ENCODE assay signal across 8 cellular contexts in the genomic region with DNA sequence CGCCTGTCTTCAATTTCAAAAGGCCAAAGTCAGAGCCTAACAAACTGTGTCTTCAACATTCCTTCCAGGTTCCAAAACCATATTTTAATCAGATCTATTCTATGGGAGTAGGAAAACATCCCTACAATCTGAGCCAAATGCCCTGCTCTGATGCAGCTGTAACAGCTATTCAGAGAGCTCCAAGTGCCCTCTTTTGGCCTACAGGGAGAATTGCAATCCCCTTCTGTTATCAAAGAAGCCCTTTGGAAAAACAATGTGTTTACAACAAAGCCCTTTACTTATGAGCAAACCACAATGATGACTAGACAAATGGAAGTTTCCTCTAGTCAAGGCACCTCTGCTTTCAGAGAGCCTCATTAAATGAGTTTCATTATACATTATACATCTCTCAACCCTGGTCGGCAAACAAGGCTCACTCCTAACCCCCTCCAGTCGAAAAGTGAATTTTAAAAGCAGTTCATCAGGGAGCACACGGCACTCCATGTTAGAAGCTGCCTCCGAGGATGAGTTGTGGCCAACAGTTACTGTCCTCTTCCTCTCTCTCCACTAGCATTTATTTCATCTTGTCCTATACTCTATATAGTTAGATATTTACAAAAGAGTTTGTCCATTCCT. TPM values are rescaled to one million over a fixed set of nuclear protein-coding genes. Genes with fewer than 3 reads are reported as not detected.
DNase-seq lines count a peak whose midpoint lies in the region; TF ChIP-seq lines count a peak whose summit lies in the region.

No MANE protein-coding gene starts in this region.

- H3K36me3 ChIP-seq in fibroblast of lung (ENCODE audit: control insufficient read depth, insufficient read depth, low read length), result no peaks in the 10 kb centered on the region
- H3K36me3 ChIP-seq in osteoblast (ENCODE audit: insufficient read depth, low read length), result no peaks in the 10 kb centered on the region

- no peak overlapping the region for H3K27ac ChIP-seq in fibroblast of lung (ENCODE audit: insufficient read depth, low read length)
- no peak overlapping the region for H3K27ac ChIP-seq in osteoblast (ENCODE audit: low read depth, low read length)

- H3K4me2 ChIP-seq in fibroblast of lung (ENCODE audit: extremely low read depth, insufficient read depth, low read length) (no peak overlapping the region), osteoblast (ENCODE audit: insufficient read depth, low read length) (peak overlapping the region; percentile 47)

- TF ChIP-seq CTCF in fibroblast of lung (conservative IDR thresholded peaks at IDR 0.05 in 1 of 2, IDR thresholded peaks at IDR 0.05 in 1 of 2; ENCODE audit: low read depth in 1 of 2, low read length in 2 of 2) (peak; percentile 95 to 96), osteoblast (IDR thresholded peaks at IDR 0.05; ENCODE audit: extremely low read depth, low read depth, low read length) (peak; percentile 89)

- DNase-seq in SIG-M5 treated with dmso at 0.1 percent for 504 hours (lab: John Stamatoyannopoulos, UW; ENCODE audit: unreplicated experiment) (peak; percentile 47), SIG-M5 (lab: John Stamatoyannopoulos, UW) (no peak), HT1080 (ENCODE audit: low read depth) (peak; percentile 64), SHP77 treated with DMSO at 0.1 percent for 48 hours (lab: John Stamatoyannopoulos, UW) (peak; percentile 56), fibroblast of lung (ENCODE audit: low read depth in 2 of 2) (peak; percentile 47 to 61), osteoblast (ENCODE audit: insufficient read length, low spot score, missing footprints) (peak; percentile 68), activated gamma-delta T cell treated with Interleukin-2 at 50 U/mL for 16 hours (no peak)
- DNase-seq in stimulated activated CD4-positive, alpha-beta T cell treated with anti-CD3 and anti-CD28 coated beads, Interleukin-4, amount 100 ng/mL, for 4 hours, result no peak

- no peak overlapping the region for H3K9ac ChIP-seq in fibroblast of lung (ENCODE audit: insufficient read depth, low read length)

- H3K27me3 ChIP-seq in fibroblast of lung (ENCODE audit: control insufficient read depth, insufficient read depth, low read length) (no peaks in the 10 kb centered on the region), osteoblast (ENCODE audit: insufficient read depth, low read length) (peaks cover 13% of the 10 kb centered on the region)

- no peaks in the 10 kb centered on the region for H3K4me1 ChIP-seq in fibroblast of lung (ENCODE audit: control insufficient read depth, extremely low read depth, insufficient read depth, low read length)
- no peaks in the 10 kb centered on the region for H3K4me1 ChIP-seq in osteoblast (ENCODE audit: insufficient read depth, low read length)

- no peaks in the 10 kb centered on the region for H3K79me2 ChIP-seq in fibroblast of lung (ENCODE audit: control insufficient read depth, insufficient read depth, low read length)
- H3K79me2 ChIP-seq in osteoblast (ENCODE audit: insufficient read depth, low read length), result no peaks in the 10 kb centered on the region

- peak overlapping the region; percentile 52 for H2AFZ ChIP-seq in fibroblast of lung (ENCODE audit: low read length)
- H2AFZ ChIP-seq in osteoblast (ENCODE audit: low read length), result peak overlapping the region; percentile 49

- H3K9me3 ChIP-seq in fibroblast of lung (ENCODE audit: control insufficient read depth, insufficient read depth, low read depth, low read length), result no peaks in the 10 kb centered on the region
- no peaks in the 10 kb centered on the region for H3K9me3 ChIP-seq in osteoblast (ENCODE audit: low read depth, low read length)

- H4K20me1 ChIP-seq in fibroblast of lung (ENCODE audit: control insufficient read depth, extremely low read depth, insufficient read depth, low read length), result no peaks in the 10 kb centered on the region
- H4K20me1 ChIP-seq in osteoblast (ENCODE audit: insufficient read depth, low read length), result no peaks in the 10 kb centered on the region

- H3K4me3 ChIP-seq in fibroblast of lung (replicated peaks in 1 of 4; ENCODE audit: control extremely low read depth in 1 of 4, insufficient read depth in 1 of 4, low read depth in 3 of 4, low read length in 4 of 4) (no peak overlapping the region), osteoblast (ENCODE audit: insufficient read depth, low read length) (peak overlapping the region; percentile 34)

RNA-seq across cellular contexts. Expression of a gene that starts 42.6 kb away (rescaled TPM):
- not detected in 2 replicates for total RNA-seq in HT1080 (2014; rRNA removed; shearing (Covaris generic))
- polyA plus RNA-seq in HT1080 (2015; cell fraction: cytosol; rRNA removed), result not detected in 2 replicates
- not detected in 2 replicates for polyA plus RNA-seq in HT1080 (2015; cell fraction: nucleus; rRNA removed)
- total RNA-seq in fibroblast of lung (not detected in 2 replicates), osteoblast (not detected in 2 replicates)
- polyA plus RNA-seq in fibroblast of lung, result not detected in 2 replicates
- polyA plus RNA-seq in fibroblast of lung (2012), result not detected in 2 replicates
- polyA minus RNA-seq in fibroblast of lung (ENCODE audit: low replicate concordance), result not detected in 2 replicates

Comparison
In these comparisons a context has a peak if more than half of its experiments do, and no peak if none do; other contexts are left out.
1. DNase-seq: peak in SIG-M5 treated with dmso at 0.1 percent for 504 hours (single experiment), HT1080 (single experiment), SHP77 treated with DMSO at 0.1 percent for 48 hours (single experiment), fibroblast of lung (2 of 2) and osteoblast (single experiment); none in SIG-M5 (single experiment), stimulated activated CD4-positive, alpha-beta T cell treated with anti-CD3 and anti-CD28 coated beads, Interleukin-4, amount 100 ng/mL, for 4 hours (0 of 2) and activated gamma-delta T cell treated with Interleukin-2 at 50 U/mL for 16 hours (single experiment).